Comparison of ENCODE assay signal across 9 cellular contexts in the genomic region with DNA sequence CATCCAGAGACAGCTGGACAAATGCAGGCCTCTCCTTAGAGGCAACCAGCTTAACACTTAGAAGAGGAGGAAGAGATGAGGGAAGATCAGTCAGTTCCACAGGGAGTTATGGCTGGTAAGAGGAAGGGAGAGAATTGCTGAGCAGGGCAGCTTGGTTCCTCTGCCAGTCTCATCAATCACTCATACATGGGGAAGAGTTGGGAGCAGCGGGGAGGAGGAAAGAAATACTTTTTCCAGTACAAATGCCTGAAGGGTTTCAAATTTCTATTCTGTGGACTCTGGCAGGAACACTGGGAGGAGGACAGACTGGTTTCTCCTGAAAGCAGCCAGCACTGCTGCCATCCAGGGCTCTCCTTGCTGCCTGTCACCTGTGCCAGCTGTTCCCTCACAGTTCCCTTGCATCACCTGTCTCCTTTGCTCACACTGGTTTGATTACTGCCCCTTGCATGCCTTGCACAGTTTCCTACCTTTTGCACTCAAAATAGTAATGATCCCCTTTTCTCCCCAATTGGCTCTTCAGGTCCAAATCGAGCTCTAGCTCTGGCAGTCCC. TPM values are rescaled to one million over a fixed set of nuclear protein-coding genes. Genes with fewer than 3 reads are reported as not detected.
A peak's percentile ranks its signal among the peaks of the same experiment; 100 is the strongest.
DNase-seq lines count a peak whose midpoint lies in the region; ATAC-seq, FAIRE-seq and TF ChIP-seq lines count a peak whose summit lies in the region.
"Had no signal": no experiment of that assay in that cellular context is flagged by ENCODE, and none has a peak within 500 bp of the region (broad histone marks: within the 10 kb centered on the region; RNA-seq: fewer than 3 reads in every experiment).

No MANE protein-coding gene starts in this region.

- peak overlapping the region; percentile 30 for H2AK9ac ChIP-seq in IMR-90 (replicated peaks; ENCODE audit: low read depth, low read length, poor library complexity)

- peaks cover 19% of the 10 kb centered on the region for H3K4me1 ChIP-seq in IMR-90 (ENCODE audit: control insufficient read depth, insufficient read depth, low read length)
- H3K4me1 ChIP-seq in small intestine (ENCODE audit: control insufficient read depth in 2 of 2, insufficient read depth in 1 of 2, low read depth in 1 of 2, low read length in 1 of 2) = peaks cover 0 to 2% of the 10 kb centered on the region in 2 donors
- H3K4me1 ChIP-seq: heart right ventricle had no signal

- no peaks in the 10 kb centered on the region for H3K9me3 ChIP-seq in IMR-90 (ENCODE audit: control insufficient read depth, insufficient read depth, low read length)
- no peaks in the 10 kb centered on the region for H3K9me3 ChIP-seq in small intestine (ENCODE audit: control insufficient read depth, low read depth)

- H3K23ac ChIP-seq in IMR-90 (ENCODE audit: low read depth, low read length) = peak overlapping the region; percentile 73

- H3K27ac ChIP-seq in IMR-90 (ENCODE audit: insufficient read depth, low read length) (peak overlapping the region; percentile 52; the same call in 1 of the 2 replicates), small intestine (ENCODE audit: low read depth in 1 of 2, low read length in 1 of 2) (no peak overlapping the region)
- H3K27ac ChIP-seq: heart right ventricle had no signal

- peak overlapping the region; percentile 75 for H2AK5ac ChIP-seq in IMR-90 (ENCODE audit: low read depth, low read length)

- no peak overlapping the region for H3K4me3 Mint-ChIP-seq in activated T-cell treated with anti-CD3 and anti-CD28 coated beads, Interleukin-2, amount 50 U/mL, for 4 hours

- H2BK120ac ChIP-seq in IMR-90 (ENCODE audit: low read depth, low read length) = peak overlapping the region; percentile 75

- H3K9me1 ChIP-seq in IMR-90 (ENCODE audit: insufficient read depth, low read length) = peaks cover 2% of the 10 kb centered on the region; the same call in 1 of the 2 replicates

- no peaks in the 10 kb centered on the region for H3K4me1 Mint-ChIP-seq in activated T-cell treated with anti-CD3 and anti-CD28 coated beads, Interleukin-2, amount 50 U/mL, for 4 hours (ENCODE audit: low read depth)

- H4K8ac ChIP-seq in IMR-90 (ENCODE audit: low read depth in 2 of 2, low read length in 2 of 2) = peak overlapping the region; percentile 69 to 80; a peak in 3 of 4 replicates

- H3K18ac ChIP-seq in IMR-90 (ENCODE audit: low read depth, low read length) = peak overlapping the region; percentile 65

- dilution Hi-C loops in IMR-90 (cut with HindIII; ENCODE audit: low sequenced_read_pairs, unreplicated experiment) = no loop called here

- H4K5ac ChIP-seq in IMR-90 (ENCODE audit: low read depth, low read length) = peak overlapping the region; percentile 61

- H2BK15ac ChIP-seq in IMR-90 (ENCODE audit: low read depth, low read length) = peak overlapping the region; percentile 71; the same call in 2 of the 3 replicates

- peak overlapping the region; percentile 57 for H2BK5ac ChIP-seq in IMR-90 (ENCODE audit: low read depth, low read length, poor library complexity, severe bottlenecking)

- H3K56ac ChIP-seq in IMR-90 (ENCODE audit: extremely low read depth, insufficient read depth, low read length) = 0 out of 2 replicates have a peak overlapping the region, but pooled peaks have one; percentile 23

- FAIRE-seq in small intestine (lab: Jason Lieb, UNC) = no peak

- peak overlapping the region; percentile 42; the same call in 1 of the 2 replicates for H3K14ac ChIP-seq in IMR-90 (replicated peaks; ENCODE audit: low read depth, low read length)

- H3K4me3 ChIP-seq in IMR-90 (ENCODE audit: insufficient read depth, low read depth, low read length) (no peak overlapping the region), small intestine (ENCODE audit: low read depth in 1 of 2, low read length in 2 of 2) (no peak overlapping the region)
- H3K4me3 ChIP-seq: heart right ventricle had no signal

- POLR2A ChIA-PET in IMR-90 (lab: Charles Lee; ENCODE audit: unreplicated experiment) = no interaction called here

- no peak overlapping the region for H3K9ac ChIP-seq in IMR-90 (ENCODE audit: low read depth, low read length)

- no peak for TF ChIP-seq RAD21 in IMR-90 (IDR thresholded peaks at IDR 0.05; ENCODE audit: low read length)

- no peaks in the 10 kb centered on the region for H3K36me3 Mint-ChIP-seq in activated T-cell treated with anti-CD3 and anti-CD28 coated beads, Interleukin-2, amount 50 U/mL, for 4 hours (ENCODE audit: insufficient read depth)

- H3K4me2 ChIP-seq in IMR-90 (ENCODE audit: low read depth, low read length) = peak overlapping the region; percentile 63

- H3K79me1 ChIP-seq in IMR-90 (ENCODE audit: low read depth in 1 of 2, low read length in 2 of 2) = no peaks in the 10 kb centered on the region; a peak in 1 of 4 replicates

- in situ Hi-C loops in IMR-90 (cut with MboI; ENCODE audit: low sequenced_read_pairs) = no loop called here

- peak overlapping the region; percentile 85 for H4K91ac ChIP-seq in IMR-90 (ENCODE audit: insufficient read depth, low read depth, low read length)

- ATAC-seq in IMR-90 (ENCODE audit: low read depth) (peak; percentile 12; the same call in 1 of the 2 replicates), GM21381 (IDR thresholded peaks at IDR 0.05; ENCODE audit: unreplicated experiment) (no peak)
- ATAC-seq in activated T-cell treated with anti-CD3 and anti-CD28 coated beads, Interleukin-2, amount 50 U/mL, for 4 hours = no peak
- ATAC-seq: heart right ventricle had no signal

- no TSS peak for BruUV-seq in IMR-90 (replicated peaks; lab: Mats Ljungman, UMichigan)

- H3K4ac ChIP-seq in IMR-90 (ENCODE audit: low read depth, low read length) = peak overlapping the region; percentile 87

- no peaks in the 10 kb centered on the region for H3K27me3 Mint-ChIP-seq in activated T-cell treated with anti-CD3 and anti-CD28 coated beads, Interleukin-2, amount 50 U/mL, for 4 hours (ENCODE audit: low read depth)

- H3K9me3 Mint-ChIP-seq in activated T-cell treated with anti-CD3 and anti-CD28 coated beads, Interleukin-2, amount 50 U/mL, for 4 hours = no peaks in the 10 kb centered on the region

- H2BK20ac ChIP-seq in IMR-90 (ENCODE audit: low read depth, low read length) = peak overlapping the region; percentile 90

- CTCF ChIA-PET in IMR-90 (lab: Yijun Ruan, JAX) = interaction anchor here (0.6 kb wide), 1 partner anchor 164 kb away, joined by 3 read pairs; no protein-coding TSS in a partner anchor

- 78% methylated on average over 1 of the region's 2 CpGs; no CpG with 5 or more reads in 1 of the 2 experiments for WGBS in IMR-90 (ENCODE audit: extremely low coverage in 2 of 2, insufficient read length in 1 of 2), 2 experiments
- whole genome bisulfite sequencing in small intestine, 3 donors = 50 to 65% (median 56%) methylated on average over 2 of the region's 2 CpGs

- TF ChIP-seq POLR2A in IMR-90 (IDR thresholded peaks at IDR 0.05; ENCODE audit: low read depth, low read length) = no peak

- H3K36me3 ChIP-seq in IMR-90 (ENCODE audit: control insufficient read depth, insufficient read depth, low read length) (no peaks in the 10 kb centered on the region), small intestine (ENCODE audit: control insufficient read depth in 2 of 2, insufficient read depth in 2 of 2, low read length in 2 of 2) (no peaks in the 10 kb centered on the region)
- H3K36me3 ChIP-seq: heart right ventricle had no signal

- intact Hi-C loops in IMR-90 (cut with micrococcal nuclease) = loop anchor here (5.0 kb wide), 1 partner anchor 159 kb away; no protein-coding TSS in a partner anchor

- H4K20me1 ChIP-seq in IMR-90 (ENCODE audit: insufficient read depth, low read length) = no peaks in the 10 kb centered on the region

- H2AFZ ChIP-seq in IMR-90 (replicated peaks; ENCODE audit: low read length, poor library complexity) = peak overlapping the region; percentile 64

- DNase-seq in IMR-90 (no peak), NCI-H82 (lab: John Stamatoyannopoulos, UW) (peak; percentile 88), fibroblast of peridontal ligament (ENCODE audit: extremely low read depth) (peak; percentile 33), small intestine (peak; percentile 5)
- no peak for DNase-seq in activated T-cell treated with anti-CD3 and anti-CD28 coated beads, Interleukin-2, amount 50 U/mL, for 4 hours
- no peak for DNase-seq in activated CD4-positive, alpha-beta T cell treated with anti-CD3 and anti-CD28 coated beads, Interleukin-2, amount 50 U/mL, for 48 hours
- DNase-seq: heart right ventricle, T1000 had no signal

- no peak for TF ChIP-seq CTCF in IMR-90 (conservative IDR thresholded peaks at IDR 0.05; ENCODE audit: low read depth, low read length)

- H3K27me3 ChIP-seq in IMR-90 (ENCODE audit: control insufficient read depth, insufficient read depth, low read length) = no peaks in the 10 kb centered on the region
- H3K27me3 ChIP-seq in small intestine (ENCODE audit: control insufficient read depth in 2 of 2, insufficient read depth in 2 of 2, low read length in 2 of 2) = no peaks in the 10 kb centered on the region
- H3K27me3 ChIP-seq: heart right ventricle had no signal

TF ChIP-seq in IMR-90, 13 proteins besides CTCF, POLR2A, EP300 and RAD21 (continues in another document):
- TF ChIP-seq, protein P1, sequence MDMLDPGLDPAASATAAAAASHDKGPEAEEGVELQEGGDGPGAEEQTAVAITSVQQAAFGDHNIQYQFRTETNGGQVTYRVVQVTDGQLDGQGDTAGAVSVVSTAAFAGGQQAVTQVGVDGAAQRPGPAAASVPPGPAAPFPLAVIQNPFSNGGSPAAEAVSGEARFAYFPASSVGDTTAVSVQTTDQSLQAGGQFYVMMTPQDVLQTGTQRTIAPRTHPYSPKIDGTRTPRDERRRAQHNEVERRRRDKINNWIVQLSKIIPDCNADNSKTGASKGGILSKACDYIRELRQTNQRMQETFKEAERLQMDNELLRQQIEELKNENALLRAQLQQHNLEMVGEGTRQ (IDR thresholded peaks at IDR 0.05; ENCODE audit: low read depth, low read length) = no peak
- TF ChIP-seq, protein P2, sequence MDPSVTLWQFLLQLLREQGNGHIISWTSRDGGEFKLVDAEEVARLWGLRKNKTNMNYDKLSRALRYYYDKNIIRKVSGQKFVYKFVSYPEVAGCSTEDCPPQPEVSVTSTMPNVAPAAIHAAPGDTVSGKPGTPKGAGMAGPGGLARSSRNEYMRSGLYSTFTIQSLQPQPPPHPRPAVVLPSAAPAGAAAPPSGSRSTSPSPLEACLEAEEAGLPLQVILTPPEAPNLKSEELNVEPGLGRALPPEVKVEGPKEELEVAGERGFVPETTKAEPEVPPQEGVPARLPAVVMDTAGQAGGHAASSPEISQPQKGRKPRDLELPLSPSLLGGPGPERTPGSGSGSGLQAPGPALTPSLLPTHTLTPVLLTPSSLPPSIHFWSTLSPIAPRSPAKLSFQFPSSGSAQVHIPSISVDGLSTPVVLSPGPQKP (IDR thresholded peaks at IDR 0.05; ENCODE audit: borderline replicate concordance, low read depth, low read length) = no peak
- TF ChIP-seq CEBPB (IDR thresholded peaks at IDR 0.05; ENCODE audit: low read depth, low read length) = no peak
- no peak for TF ChIP-seq RFX5 (IDR thresholded peaks at IDR 0.05; ENCODE audit: low read depth, low read length)
- no peak for TF ChIP-seq MAZ (IDR thresholded peaks at IDR 0.05; ENCODE audit: borderline replicate concordance, low read depth, low read length)

RNA-seq across cellular contexts. Expression of a gene that starts 59.5 kb away (rescaled TPM):
- total RNA-seq in IMR-90 (2012; rRNA removed) = 13.4 and 24.4 TPM in 2 replicates
- polyA plus RNA-seq in IMR-90 (2012; rRNA removed) = 21.9 and 40.7 TPM in 2 replicates
- 8.0 and 8.9 TPM in 2 replicates for polyA plus RNA-seq in IMR-90 (2012; cell fraction: cytosol; rRNA removed)
- polyA plus RNA-seq in IMR-90 (2012; cell fraction: nucleus; rRNA removed; ENCODE audit: low replicate concordance) = 2.2 and 19.3 TPM in 2 replicates
- polyA plus RNA-seq in small intestine = 10 to 100 TPM; 47.3 to 54.0 (median 51.4) TPM
- 10 to 100 TPM; 31.3 to 35.5 (median 32.9) TPM for total RNA-seq in activated T-cell treated with anti-CD3 and anti-CD28 coated beads, Interleukin-2, amount 50 U/mL, for 4 hours

Comparison
In these comparisons a context has a peak if more than half of its experiments do, and no peak if none do; other contexts are left out.
1. DNase-seq: peak in NCI-H82 (single experiment), fibroblast of peridontal ligament (single experiment) and small intestine (single experiment); none in IMR-90 (single experiment), activated T-cell treated with anti-CD3 and anti-CD28 coated beads, Interleukin-2, amount 50 U/mL, for 4 hours (single experiment) and activated CD4-positive, alpha-beta T cell treated with anti-CD3 and anti-CD28 coated beads, Interleukin-2, amount 50 U/mL, for 48 hours (0 of 2).